In the genomic region with DNA sequence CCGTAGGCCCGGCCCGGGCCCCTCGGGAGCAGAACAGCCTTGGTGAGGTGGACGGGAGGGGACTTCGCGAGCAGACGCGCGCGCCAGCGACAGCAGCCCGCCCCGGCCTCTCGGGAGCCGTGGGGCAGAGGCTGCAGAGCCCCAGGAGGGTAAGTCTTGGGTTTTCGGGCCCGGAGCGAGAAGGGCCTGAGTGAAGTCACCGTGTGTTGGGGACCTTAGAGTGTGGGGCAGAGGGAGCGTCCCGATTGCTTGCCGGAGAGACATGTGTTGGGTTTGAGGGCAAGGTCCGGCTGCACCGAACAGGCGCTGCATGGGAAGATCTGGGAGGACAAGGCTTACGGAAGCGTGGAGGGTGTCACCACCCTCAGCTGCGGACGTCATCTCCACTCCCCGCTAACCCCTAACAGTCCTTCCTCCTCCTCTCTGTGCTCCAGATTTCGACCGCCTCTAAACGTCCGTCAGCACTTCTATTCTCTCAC, we compare ENCODE assay signal across 8 cellular contexts. TPM values are rescaled to one million over a fixed set of nuclear protein-coding genes. Genes with fewer than 3 reads are reported as not detected.
DNase-seq lines count a peak whose midpoint lies in the region; TF ChIP-seq lines count a peak whose summit lies in the region.
"Not testable (repeated sequence)": the region's sequence is repeated elsewhere in the genome, so short reads cannot be mapped to it uniquely, and the experiment has no call there.

No MANE protein-coding gene starts in this region.

- H3K4ac ChIP-seq in mesendoderm (ENCODE audit: low read depth, low read length): not testable (repeated sequence)

- not testable (repeated sequence) for H3K9me3 ChIP-seq in SU-DHL-6 (ENCODE audit: insufficient read depth, low read length)

- H3K79me1 ChIP-seq in mesendoderm (ENCODE audit: low read length): not testable (repeated sequence)

- peaks cover 18% of the 10 kb centered on the region for H3K79me2 ChIP-seq in SU-DHL-6 (ENCODE audit: insufficient read depth, low read length)
- H3K79me2 ChIP-seq in mesendoderm (ENCODE audit: control insufficient read depth, insufficient read depth, low read length): not testable (repeated sequence)

- not testable (repeated sequence) for H4K5ac ChIP-seq in mesendoderm (ENCODE audit: low read length)

- not testable (repeated sequence) for H2AK5ac ChIP-seq in mesendoderm (ENCODE audit: low read length)

- not testable (repeated sequence) for H2BK120ac ChIP-seq in mesendoderm (ENCODE audit: low read depth, low read length)

- peak overlapping the region; percentile 52 for H2AFZ ChIP-seq in SU-DHL-6 (ENCODE audit: low read depth, low read length, severe bottlenecking)

- TF ChIP-seq CTCF in SU-DHL-6 (IDR thresholded peaks at IDR 0.05; ENCODE audit: insufficient read depth, low read length, poor library complexity, severe bottlenecking): not testable (repeated sequence)

- H3K56ac ChIP-seq in mesendoderm (ENCODE audit: low read length): peak overlapping the region; percentile 87

- H4K20me1 ChIP-seq in SU-DHL-6 (ENCODE audit: low read depth, low read length): not testable (repeated sequence)

- not testable (repeated sequence) for H3K27ac ChIP-seq in SU-DHL-6 (ENCODE audit: low read depth, low read length)
- H3K27ac ChIP-seq in mesendoderm (ENCODE audit: low read depth, low read length): peak overlapping the region; percentile 28

- TF ChIP-seq POLR2A in GM19099 (IDR thresholded peaks at IDR 0.05; ENCODE audit: extremely low read depth, insufficient read length, low read depth): peak; percentile 33

- no CpG with 5 or more reads among the region's 35 CpGs for WGBS in mesendoderm (ENCODE audit: extremely low coverage, insufficient coverage, low lambda C conversion rate)

- H4K8ac ChIP-seq in mesendoderm (ENCODE audit: low read depth, low read length): not testable (repeated sequence)

- not testable (repeated sequence) for H3K27me3 Mint-ChIP-seq in activated naive CD4-positive, alpha-beta T cell treated with anti-CD3 and anti-CD28 coated beads for 36 hours (ENCODE audit: low read depth)

- H3K27ac Mint-ChIP-seq in activated naive CD4-positive, alpha-beta T cell treated with anti-CD3 and anti-CD28 coated beads for 36 hours: peak overlapping the region; percentile 83

- H2BK15ac ChIP-seq in mesendoderm (replicated peaks; ENCODE audit: low read depth): not testable (repeated sequence)

- H3K4me3 Mint-ChIP-seq in activated naive CD4-positive, alpha-beta T cell treated with anti-CD3 and anti-CD28 coated beads for 36 hours: peak overlapping the region; percentile 99

- H3K4me1 Mint-ChIP-seq in activated naive CD4-positive, alpha-beta T cell treated with anti-CD3 and anti-CD28 coated beads for 36 hours (ENCODE audit: low read depth): peaks cover 14% of the 10 kb centered on the region

- peaks cover 20% of the 10 kb centered on the region for H3K36me3 Mint-ChIP-seq in activated naive CD4-positive, alpha-beta T cell treated with anti-CD3 and anti-CD28 coated beads for 36 hours (ENCODE audit: low read depth)

- H3K36me3 ChIP-seq in SU-DHL-6 (ENCODE audit: low read length); mesendoderm (ENCODE audit: control insufficient read depth, insufficient read depth, low read length): not testable (repeated sequence)

- H3K18ac ChIP-seq in mesendoderm (ENCODE audit: low read length): not testable (repeated sequence)

- H3K9me2 ChIP-seq in SU-DHL-6 (replicated peaks; ENCODE audit: insufficient read depth, low read length): not testable (repeated sequence)

- DNase-seq in AG08395 (ENCODE audit: low spot score) (peak; percentile 41), LoVo (ENCODE audit: low spot score) (peak; percentile 71), fibroblast of gingiva (ENCODE audit: low read depth) (peak; percentile 70), mesendoderm (peak; percentile 38)
- DNase-seq in activated naive CD4-positive, alpha-beta T cell treated with anti-CD3 and anti-CD28 coated beads for 36 hours: peak; percentile 46
- DNase-seq in stimulated activated CD4-positive, alpha-beta T cell treated with anti-CD3 and anti-CD28 coated beads, Interleukin-2, amount 100 ng/mL, for 4 hours (ENCODE audit: low read depth): peak; percentile 23

- H3F3A ChIP-seq in SU-DHL-6 (ENCODE audit: insufficient read depth): not testable (repeated sequence)

- CTCF ChIA-PET in activated naive CD4-positive, alpha-beta T cell treated with anti-CD3 and anti-CD28 coated beads for 36 hours (lab: Charles Lee): not testable (repeated sequence)

- intact Hi-C loops in activated naive CD4-positive, alpha-beta T cell treated with anti-CD3 and anti-CD28 coated beads for 36 hours (cut with micrococcal nuclease): not testable (repeated sequence)

- H3K4me3 ChIP-seq in SU-DHL-6 (ENCODE audit: insufficient read depth, low read length, poor library complexity, severe bottlenecking) (peak overlapping the region; percentile 88), mesendoderm (ENCODE audit: low read length) (peak overlapping the region; percentile 72)

- H3K27me3 ChIP-seq in SU-DHL-6 (ENCODE audit: low read length); mesendoderm (ENCODE audit: insufficient read depth, low read length, poor library complexity): not testable (repeated sequence)

- H3K9me3 Mint-ChIP-seq in activated naive CD4-positive, alpha-beta T cell treated with anti-CD3 and anti-CD28 coated beads for 36 hours: not testable (repeated sequence)

- H3K23ac ChIP-seq in mesendoderm (ENCODE audit: low read length): not testable (repeated sequence)

- not testable (repeated sequence) for H3K4me1 ChIP-seq in mesendoderm (ENCODE audit: control insufficient read depth, low read depth, low read length)

- H2BK5ac ChIP-seq in mesendoderm (ENCODE audit: low read length): not testable (repeated sequence)

- H3K4me2 ChIP-seq in SU-DHL-6 (ENCODE audit: low read depth, low read length, poor library complexity, severe bottlenecking) (peak overlapping the region; percentile 79), mesendoderm (ENCODE audit: low read length) (peak overlapping the region; percentile 83)

- peak overlapping the region; percentile 83 for H3K9ac ChIP-seq in SU-DHL-6 (ENCODE audit: low read length)
- peak overlapping the region; percentile 86 for H3K9ac ChIP-seq in mesendoderm (ENCODE audit: low read length)

RNA-seq across cellular contexts. Expression of a gene that starts 45.1 kb away (rescaled TPM):
- total RNA-seq in activated naive CD4-positive, alpha-beta T cell treated with anti-CD3 and anti-CD28 coated beads for 36 hours: 10 to 100 TPM; 35.7 to 35.9 TPM
- 56.8 TPM for polyA plus RNA-seq in mesendoderm (2013, experiment 1 of 2)
- 56.7 TPM for polyA plus RNA-seq in mesendoderm (2013, experiment 2 of 2)

RNA-seq across cellular contexts. Expression of a gene that starts 51.8 kb away (rescaled TPM):
- total RNA-seq in activated naive CD4-positive, alpha-beta T cell treated with anti-CD3 and anti-CD28 coated beads for 36 hours: 1 to 10 TPM; 2.8 to 3.3 TPM
- polyA plus RNA-seq in mesendoderm (2013, experiment 1 of 2): 1.2 TPM
- polyA plus RNA-seq in mesendoderm (2013, experiment 2 of 2): 1.2 TPM
